Comparison of ENCODE assay signal across 11 cellular contexts in genomic region chr21:25908495-25908894, GRCh38.
DNase-seq lines count a peak whose midpoint lies in the region; ATAC-seq and TF ChIP-seq lines count a peak whose summit lies in the region.
"Had no signal": no experiment of that assay in that cellular context is flagged by ENCODE, and none has a peak within 500 bp of the region (broad histone marks: within the 10 kb centered on the region; RNA-seq: fewer than 3 reads in every experiment).

No MANE protein-coding gene starts in this region.

- H3K27me3 ChIP-seq in left ventricle myocardium inferior (ENCODE audit: low read depth) (no peaks in the 10 kb centered on the region), heart right ventricle (no peaks in the 10 kb centered on the region), dorsolateral prefrontal cortex (no peaks in the 10 kb centered on the region)

- peaks cover 48% of the 10 kb centered on the region for H3K4me1 ChIP-seq in left ventricle myocardium inferior
- peaks cover 0 to 71% (median 37%) of the 10 kb centered on the region in 9 donors for H3K4me1 ChIP-seq in heart right ventricle

- H3K27ac ChIP-seq in left ventricle myocardium inferior (replicated peaks) (peak overlapping the region; percentile 29), heart right ventricle (peak overlapping the region in 3 of 10 donors; percentile 10 to 51 (median 48)), dorsolateral prefrontal cortex (peak overlapping the region in 56 of 59 donors; percentile 19 to 92 (median 82))

- peaks cover 3% of the 10 kb centered on the region for H3K4me1 Mint-ChIP-seq in progenitor cell of endocrine pancreas (ENCODE audit: low read depth)

- ATAC-seq in heart right ventricle (no peak), HG02610 (IDR thresholded peaks at IDR 0.05; ENCODE audit: unreplicated experiment) (no peak), left cardiac atrium (no peak), HG03457 (IDR thresholded peaks at IDR 0.05; ENCODE audit: unreplicated experiment) (no peak), HG03432 (IDR thresholded peaks at IDR 0.05; ENCODE audit: unreplicated experiment) (no peak)

- intact Hi-C loops in left ventricle myocardium inferior (cut with micrococcal nuclease): no loop called here
- intact Hi-C loops in heart right ventricle (cut with DNase I): loop anchor here in 1 of 10 donors (10.0 kb wide), 1 partner anchor 46 kb away; no protein-coding TSS in a partner anchor
- intact Hi-C loops in dorsolateral prefrontal cortex (cut with DNase I): no loop called here
- intact Hi-C loops in left cardiac atrium (cut with DNase I): no loop called here

- H3K9me3 ChIP-seq in left ventricle myocardium inferior (replicated peaks): no peaks in the 10 kb centered on the region
- no peaks in the 10 kb centered on the region for H3K9me3 ChIP-seq in heart right ventricle

- no peak overlapping the region for H3K4me3 Mint-ChIP-seq in progenitor cell of endocrine pancreas (ENCODE audit: low read depth)

- no peak for DNase-seq in left ventricle myocardium inferior
- no peak for DNase-seq in heart right ventricle
- no peak for DNase-seq in dorsolateral prefrontal cortex
- no peak for DNase-seq in progenitor cell of endocrine pancreas (ENCODE audit: low spot score, unreplicated experiment)
- DNase-seq in left cardiac atrium: no peak
- DNase-seq: 8988T, KG1, NCI-H1694 treated with DMSO at 0.1 percent for 48 hours had no signal

- 80 to 81% methylated on average over 5 of the region's 5 CpGs for WGBS in heart right ventricle, 2 donors

- no peak for TF ChIP-seq CTCF in left ventricle myocardium inferior (IDR thresholded peaks at IDR 0.05; ENCODE audit: borderline replicate concordance)
- no peak for TF ChIP-seq CTCF in heart right ventricle (IDR thresholded peaks at IDR 0.05)
- TF ChIP-seq CTCF in dorsolateral prefrontal cortex (IDR thresholded peaks at IDR 0.05 in 54 of 56, conservative IDR thresholded peaks at IDR 0.05 in 2 of 56; ENCODE audit: low read depth in 1 of 56, partially characterized antibody in 56 of 56): no peak
- TF ChIP-seq CTCF in progenitor cell of endocrine pancreas (IDR thresholded peaks at IDR 0.05; ENCODE audit: unreplicated experiment): no peak

- H3K36me3 Mint-ChIP-seq in progenitor cell of endocrine pancreas (ENCODE audit: insufficient read depth): peaks cover 29% of the 10 kb centered on the region

- H3K4me3 ChIP-seq in left ventricle myocardium inferior: no peak overlapping the region
- no peak overlapping the region for H3K4me3 ChIP-seq in heart right ventricle
- peak overlapping the region in 5 of 59 donors; percentile 6 to 18 (median 11) for H3K4me3 ChIP-seq in dorsolateral prefrontal cortex

- no peaks in the 10 kb centered on the region for H3K9me3 Mint-ChIP-seq in progenitor cell of endocrine pancreas (ENCODE audit: low read depth)

- H3K27me3 Mint-ChIP-seq in progenitor cell of endocrine pancreas: no peaks in the 10 kb centered on the region

- H3K36me3 ChIP-seq in left ventricle myocardium inferior (peaks cover 10% of the 10 kb centered on the region), heart right ventricle (peaks cover 0 to 39% (median 0%) of the 10 kb centered on the region in 9 donors)

- H3K27ac Mint-ChIP-seq in progenitor cell of endocrine pancreas: peak overlapping the region; percentile 16
